In genomic region chr19:42932497-42933101, GRCh38 we compare ENCODE assay signal across 14 cellular contexts. TPM values are rescaled to one million over a fixed set of nuclear protein-coding genes. Genes with fewer than 3 reads are reported as not detected.
A peak's percentile ranks its signal among the peaks of the same experiment; 100 is the strongest.
DNase-seq lines count a peak whose midpoint lies in the region; ATAC-seq, FAIRE-seq and TF ChIP-seq lines count a peak whose summit lies in the region.
"Not testable (repeated sequence)": the region's sequence is repeated elsewhere in the genome, so short reads cannot be mapped to it uniquely, and the experiment has no call there.
"Had no signal": no experiment of that assay in that cellular context is flagged by ENCODE, and none has a peak within 500 bp of the region (broad histone marks: within the 10 kb centered on the region; RNA-seq: fewer than 3 reads in every experiment).

No MANE protein-coding gene starts in this region.

- not testable (repeated sequence) for H3K27me3 ChIP-seq in RWPE2 (ENCODE audit: insufficient read depth, poor library complexity, severe bottlenecking); right cardiac atrium (ENCODE audit: control insufficient read depth, insufficient read depth)

- CTCF ChIA-PET in A549 (lab: Yijun Ruan, JAX): interaction anchor here (0.6 to 1.5 kb wide), 3 partner anchors 47 to 601 kb away, joined by 3 read pairs; no protein-coding TSS in a partner anchor

- H3K4me3 ChIP-seq in A549; RWPE2 (ENCODE audit: severe bottlenecking); astrocyte of the spinal cord (ENCODE audit: low read depth, low read length); epithelial cell of esophagus (ENCODE audit: low read length); right cardiac atrium (ENCODE audit: low read length): not testable (repeated sequence)

- H3K27ac ChIP-seq in A549 (peak overlapping the region; percentile 65 to 81), RWPE2 (ENCODE audit: poor library complexity, severe bottlenecking) (peak overlapping the region; percentile 95), right cardiac atrium (ENCODE audit: low read length) (peak overlapping the region; percentile 17)

- peak overlapping the region; percentile 59 for H3K4me2 ChIP-seq in A549

- H3K4me1 ChIP-seq in A549 (peaks cover 31% of the 10 kb centered on the region), RWPE2 (ENCODE audit: insufficient read depth, poor library complexity, severe bottlenecking) (peaks cover 18% of the 10 kb centered on the region)
- H3K4me1 ChIP-seq in right cardiac atrium (ENCODE audit: control insufficient read depth, insufficient read depth, low read length): not testable (repeated sequence)

- DNase-seq in A549 (ENCODE audit: low read depth in 1 of 2, low spot score in 1 of 2) (peak; percentile 15 to 75), EH (ENCODE audit: low read depth) (peak; percentile 99), HK-2 (ENCODE audit: unreplicated experiment) (peak; percentile 65), astrocyte of the spinal cord (ENCODE audit: low read depth, low spot score) (peak; percentile 68), epithelial cell of esophagus (ENCODE audit: low read depth) (peak; percentile 90), pulmonary artery endothelial cell (ENCODE audit: low read depth, low spot score) (peak; percentile 48)
- not testable (repeated sequence) for DNase-seq in RWPE2 (ENCODE audit: low spot score); right cardiac atrium

- TF ChIP-seq CTCF in A549 (IDR thresholded peaks at IDR 0.05); RWPE2 (IDR thresholded peaks at IDR 0.05; ENCODE audit: poor library complexity, severe bottlenecking); astrocyte of the spinal cord (IDR thresholded peaks at IDR 0.05; ENCODE audit: low read depth, low read length); epithelial cell of esophagus (IDR thresholded peaks at IDR 0.05; ENCODE audit: insufficient read depth, low read depth, low read length, missing control alignments): not testable (repeated sequence)

- H3K9me3 ChIP-seq in A549; RWPE2 (ENCODE audit: severe bottlenecking); right cardiac atrium (ENCODE audit: control insufficient read depth, low read length): not testable (repeated sequence)

- not testable (repeated sequence) for H3K36me3 ChIP-seq in RWPE2 (ENCODE audit: low read depth)

- peak; percentile 98 for FAIRE-seq in A549 (lab: Jason Lieb, UNC)

- intact Hi-C loops in right cardiac atrium (cut with DNase I): not testable (repeated sequence)

- WGBS in A549 (ENCODE audit: missing lambda C conversion rate): 4% methylated on average over 4 of the region's 4 CpGs
- 41% methylated on average over 4 of the region's 4 CpGs for WGBS in right cardiac atrium

- in situ Hi-C loops in astrocyte of the spinal cord (cut with HindIII; ENCODE audit: low sequenced_read_pairs): not testable (repeated sequence)

- TF ChIP-seq RAD21 in A549 (conservative IDR thresholded peaks at IDR 0.05 in 1 of 2, IDR thresholded peaks at IDR 0.05 in 1 of 2): not testable (repeated sequence)

- POLR2A ChIA-PET in A549 (lab: Yijun Ruan, JAX): not testable (repeated sequence)

- ATAC-seq in A549: peak in 1 of 2 experiments; percentile 83; a peak in 3 of 6 replicates
- ATAC-seq in RWPE2 (ENCODE audit: low read depth); right cardiac atrium: not testable (repeated sequence)

- TF ChIP-seq EP300 in A549 (IDR thresholded peaks at IDR 0.05): peak; percentile 34 to 56; a peak in 2 of 5 replicates

- not testable (repeated sequence) for TF ChIP-seq POLR2A in A549 (IDR thresholded peaks at IDR 0.05; ENCODE audit: low read length)

TF ChIP-seq in A549, 52 proteins besides CTCF, POLR2A, EP300 and RAD21:
- TF ChIP-seq JUN (IDR thresholded peaks at IDR 0.05) (peak in 1 of 2 experiments; percentile 31; a peak in 1 of 5 replicates), USF2 (IDR thresholded peaks at IDR 0.05) (peak; percentile 86), JUNB (IDR thresholded peaks at IDR 0.05) (peak; percentile 63; the same call in 1 of the 2 replicates), HES2 (IDR thresholded peaks at IDR 0.05) (0 out of 2 replicates have a peak, but pooled peaks have one; percentile 8), CEBPB (IDR thresholded peaks at IDR 0.05) (peak in 1 of 2 experiments; percentile 49; a peak in 1 of 4 replicates), MAX (IDR thresholded peaks at IDR 0.05) (peak; percentile 35; the same call in 1 of the 2 replicates), GATA3 (IDR thresholded peaks at IDR 0.05; ENCODE audit: borderline replicate concordance) (peak; percentile 82; the same call in 1 of the 2 replicates), FOSL2 (CRISPR knock-in tag; IDR thresholded peaks at IDR 0.05) (peak; percentile 87)
- not testable (repeated sequence) for TF ChIP-seq FOSL2 (IDR thresholded peaks at IDR 0.05)
TF ChIP-seq in A549: peak in this region for 8; not testable (repeated sequence) for 44.

RNA-seq across cellular contexts. Expression of gene PSG7, which starts 4.4 kb away (rescaled TPM):
- polyA plus RNA-seq in A549 (2011; rRNA removed): not detected in 2 replicates
- polyA plus RNA-seq in A549 (2012; cell fraction: cytosol; rRNA removed): 0.04 TPM in 1 of 2 replicates, not detected in the other
- polyA plus RNA-seq in A549 (2012; cell fraction: nucleus; rRNA removed): not detected in 2 replicates
- 0.07 TPM in 1 of 3 replicates, not detected in the others for polyA plus RNA-seq in A549 (2017; fragmentation: RNase III; extraction: RNeasy Plus Mini Kit Qiagen cat#74134 plus additional on column Dnase treatment)
- not detected in 2 replicates for polyA minus RNA-seq in A549 (2011; rRNA and poly(A)+ RNA removed)
- not detected for total RNA-seq in right cardiac atrium
- not detected for polyA plus RNA-seq in right cardiac atrium
- total RNA-seq in pulmonary artery endothelial cell: not detected in 2 replicates
- total RNA-seq: GM12878, H1, heart right ventricle, posterior vena cava had no signal
- polyA plus RNA-seq: GM12878, H1, heart right ventricle, IgD-negative memory B cell had no signal

RNA-seq across cellular contexts. Expression of gene PSG6, which starts 14.9 kb away (rescaled TPM):
- polyA plus RNA-seq in A549 (2011; rRNA removed): 0.05 TPM in 1 of 2 replicates, not detected in the other
- 0.06 TPM in 1 of 2 replicates, not detected in the other for polyA plus RNA-seq in A549 (2012; cell fraction: cytosol; rRNA removed)
- not detected in 2 replicates for polyA plus RNA-seq in A549 (2012; cell fraction: nucleus; rRNA removed)
- not detected in 3 replicates for polyA plus RNA-seq in A549 (2017; fragmentation: RNase III; extraction: RNeasy Plus Mini Kit Qiagen cat#74134 plus additional on column Dnase treatment)
- polyA minus RNA-seq in A549 (2011; rRNA and poly(A)+ RNA removed): not detected in 2 replicates
- total RNA-seq in right cardiac atrium: not detected
- not detected for polyA plus RNA-seq in right cardiac atrium
- total RNA-seq in pulmonary artery endothelial cell: not detected in 2 replicates
- total RNA-seq: GM12878, H1, heart right ventricle, posterior vena cava, suprapubic skin had no signal
- polyA plus RNA-seq: GM12878, H1, heart right ventricle, IgD-negative memory B cell had no signal

RNA-seq across cellular contexts. Expression of gene PSG1, which starts 53.1 kb away (rescaled TPM):
- 0.16 and 0.22 TPM in 2 replicates for polyA plus RNA-seq in A549 (2011; rRNA removed)
- polyA plus RNA-seq in A549 (2012; cell fraction: cytosol; rRNA removed): 0.16 and 0.26 TPM in 2 replicates
- 0.32 and 0.43 TPM in 2 replicates for polyA plus RNA-seq in A549 (2012; cell fraction: nucleus; rRNA removed)
- polyA plus RNA-seq in A549 (2017; fragmentation: RNase III; extraction: RNeasy Plus Mini Kit Qiagen cat#74134 plus additional on column Dnase treatment): 0.28 to 0.41 TPM (median 0.30 TPM) in 3 replicates
- 0.10 and 0.12 TPM in 2 replicates for polyA minus RNA-seq in A549 (2011; rRNA and poly(A)+ RNA removed)
- total RNA-seq in right cardiac atrium: not detected
- polyA plus RNA-seq in right cardiac atrium: not detected
- under 0.01 TPM in 1 of 2 replicates, not detected in the other for total RNA-seq in pulmonary artery endothelial cell
- total RNA-seq: GM12878, H1, heart right ventricle, posterior vena cava, suprapubic skin had no signal
- polyA plus RNA-seq: GM12878, H1, heart right ventricle, IgD-negative memory B cell had no signal

Comparison
In these comparisons a context has a peak if more than half of its experiments do, and no peak if none do; other contexts are left out.
1. H3K27ac ChIP-seq: peak in every context shown above with its lines; median percentile 95 in RWPE2; 73 in A549; 17 in right cardiac atrium.